18 cellular contexts compared by ENCODE assay signal in genomic region chr11:3588776-3589175, GRCh38. TPM values are rescaled to one million over a fixed set of nuclear protein-coding genes. Genes with fewer than 3 reads are reported as not detected.
"Had no signal": no experiment of that assay in that cellular context is flagged by ENCODE, and none has a peak within 500 bp of the region (broad histone marks: within the 10 kb centered on the region; RNA-seq: fewer than 3 reads in every experiment).

No MANE protein-coding gene starts in this region.

RNA-seq across cellular contexts. Expression of gene ART5, which starts 53.0 kb away (rescaled TPM):
- total RNA-seq: activated B cell treated with CpG ODN at 0.5 μM for 24 hours; activated CD4-positive, alpha-beta memory T cell treated with anti-CD3 and anti-CD28 coated beads for 36 hours; activated CD4-positive, alpha-beta T cell treated with anti-CD3 and anti-CD28 coated beads, Interleukin-2, amount 10 ng/mL, durations not matched to agents 24 days and 14 days; activated CD8-positive, alpha-beta memory T cell treated with anti-CD3 and anti-CD28 coated beads for 36 hours; activated CD8-positive, alpha-beta T cell treated with anti-CD3 and anti-CD28 coated beads for 36 hours; activated naive CD4-positive, alpha-beta T cell treated with anti-CD3 and anti-CD28 coated beads for 36 hours; activated naive CD4-positive, alpha-beta T cell treated with anti-CD3 and anti-CD28 coated beads, Interleukin-2, amount 50 U/mL, for 72 hours; activated naive CD8-positive, alpha-beta T cell treated with anti-CD3 and anti-CD28 coated beads for 36 hours; activated T-cell treated with anti-CD3 and anti-CD28 coated beads, Interleukin-2, amount 50 U/mL, for 4 hours; activated T-cell treated with anti-CD3 and anti-CD28 coated beads, Interleukin-2, amount 50 U/mL, for 72 hours; activated T-helper 1 cell treated with anti-CD3 and anti-CD28 coated beads, Interleukin-12 subunit alpha, Interleukin-12 subunit beta, Interleukin-2, Interleukin-4 antibody, amounts not matched to agents 30 ng/mL and 10 ng/mL and 1 ng/mL, durations not matched to agents 14 hours and 24 hours and 36 hours; activated T-helper 17 cell treated with anti-CD3 and anti-CD28 coated beads, Interleukin-2, amount 50 U/mL, for 72 hours; aorta; body of pancreas; cerebellum had no signal
- polyA plus RNA-seq: aorta had no signal

RNA-seq across cellular contexts. Expression of gene ART1, which starts 56.2 kb away (rescaled TPM):
- total RNA-seq: activated B cell treated with CpG ODN at 0.5 μM for 24 hours; activated CD4-positive, alpha-beta memory T cell treated with anti-CD3 and anti-CD28 coated beads for 36 hours; activated CD4-positive, alpha-beta T cell treated with anti-CD3 and anti-CD28 coated beads, Interleukin-2, amount 10 ng/mL, durations not matched to agents 24 days and 14 days; activated CD8-positive, alpha-beta memory T cell treated with anti-CD3 and anti-CD28 coated beads for 36 hours; activated CD8-positive, alpha-beta T cell treated with anti-CD3 and anti-CD28 coated beads for 36 hours; activated naive CD4-positive, alpha-beta T cell treated with anti-CD3 and anti-CD28 coated beads for 36 hours; activated naive CD4-positive, alpha-beta T cell treated with anti-CD3 and anti-CD28 coated beads, Interleukin-2, amount 50 U/mL, for 72 hours; activated naive CD8-positive, alpha-beta T cell treated with anti-CD3 and anti-CD28 coated beads for 36 hours; activated T-cell treated with anti-CD3 and anti-CD28 coated beads, Interleukin-2, amount 50 U/mL, for 4 hours; activated T-cell treated with anti-CD3 and anti-CD28 coated beads, Interleukin-2, amount 50 U/mL, for 72 hours; activated T-helper 1 cell treated with anti-CD3 and anti-CD28 coated beads, Interleukin-12 subunit alpha, Interleukin-12 subunit beta, Interleukin-2, Interleukin-4 antibody, amounts not matched to agents 30 ng/mL and 10 ng/mL and 1 ng/mL, durations not matched to agents 14 hours and 24 hours and 36 hours; activated T-helper 17 cell treated with anti-CD3 and anti-CD28 coated beads, Interleukin-2, amount 50 U/mL, for 72 hours; aorta; astrocyte; body of pancreas; breast epithelium; cerebellum had no signal
- polyA plus RNA-seq: adrenal gland, aorta had no signal
